In genomic region chr4:2814627-2815026, GRCh38 we compare ENCODE assay signal across 1 cellular context.
A peak's percentile ranks its signal among the peaks of the same experiment; 100 is the strongest.
TF ChIP-seq lines count a peak whose summit lies in the region.

No MANE protein-coding gene starts in this region.

TF ChIP-seq in GM12878, 131 proteins besides CTCF, POLR2A, EP300 and RAD21:
- TF ChIP-seq BCL11A (IDR thresholded peaks at IDR 0.05; ENCODE audit: low read depth, low read length) (no peak), TARDBP (IDR thresholded peaks at IDR 0.05; ENCODE audit: borderline replicate concordance) (0 out of 2 replicates have a peak, but pooled peaks have one; percentile 3)
